In the genomic region with DNA sequence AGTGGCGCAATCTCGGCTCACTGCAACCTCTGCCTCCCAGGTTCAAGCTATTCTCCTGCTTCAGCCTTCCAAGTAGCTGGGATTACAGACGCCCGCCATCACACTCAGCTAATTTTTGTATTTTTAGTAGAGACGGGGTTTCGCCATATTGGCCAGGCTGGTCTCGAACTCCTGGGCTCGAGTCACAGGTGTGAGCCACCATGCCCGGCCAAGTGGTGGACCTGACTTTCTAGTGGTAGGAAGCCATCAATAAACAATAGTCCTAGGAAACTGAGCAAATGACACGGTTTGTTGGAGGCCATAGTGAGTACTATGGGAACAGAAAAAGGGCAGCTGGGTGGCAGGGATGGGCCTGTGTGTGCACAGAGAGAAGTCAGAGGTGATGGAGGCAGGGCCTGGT, we compare ENCODE assay signal across 19 cellular contexts. TPM values are rescaled to one million over a fixed set of nuclear protein-coding genes. Genes with fewer than 3 reads are reported as not detected.
"Had no signal": no experiment of that assay in that cellular context is flagged by ENCODE, and none has a peak within 500 bp of the region (broad histone marks: within the 10 kb centered on the region; RNA-seq: fewer than 3 reads in every experiment).

No MANE protein-coding gene starts in this region.

RNA-seq across cellular contexts. Expression of gene KDELR3, which starts 2.3 kb away (rescaled TPM):
- total RNA-seq: activated B cell treated with CpG ODN at 0.5 μM for 24 hours had no signal

RNA-seq across cellular contexts. Expression of gene KCNJ4, which starts 15.2 kb away (rescaled TPM):
- total RNA-seq: activated B cell treated with CpG ODN at 0.5 μM for 24 hours; activated CD4-positive, alpha-beta memory T cell treated with anti-CD3 and anti-CD28 coated beads for 36 hours; activated CD4-positive, alpha-beta T cell treated with anti-CD3 and anti-CD28 coated beads for 36 hours; activated CD4-positive, alpha-beta T cell treated with anti-CD3 and anti-CD28 coated beads, Interleukin-2, amount 10 ng/mL, durations not matched to agents 24 days and 14 days; activated CD8-positive, alpha-beta memory T cell treated with anti-CD3 and anti-CD28 coated beads for 36 hours; activated CD8-positive, alpha-beta memory T cell treated with anti-CD3 and anti-CD28 coated beads, Interleukin-2, amount 10 ng/mL, durations not matched to agents 7 days and 5 days; activated CD8-positive, alpha-beta T cell treated with anti-CD3 and anti-CD28 coated beads, Interleukin-2, amount 10 ng/mL, durations not matched to agents 7 days and 5 days; activated naive CD4-positive, alpha-beta T cell treated with anti-CD3 and anti-CD28 coated beads, Interleukin-2, amount 50 U/mL, for 72 hours; activated naive CD8-positive, alpha-beta T cell treated with anti-CD3 and anti-CD28 coated beads, Interleukin-2, amount 10 ng/mL, durations not matched to agents 7 days and 5 days; activated T-helper 1 cell treated with anti-CD3 and anti-CD28 coated beads, Interleukin-12 subunit alpha, Interleukin-12 subunit beta, Interleukin-2, Interleukin-4 antibody, amounts not matched to agents 30 ng/mL and 10 ng/mL and 1 ng/mL, durations not matched to agents 14 hours and 24 hours and 36 hours; activated T-helper 2 cell treated with anti-CD3 and anti-CD28 coated beads, Interferon-gamma antibody, Interleukin-2, Interleukin-4, amounts not matched to agents 10 μg/mL and 5 μg/mL and 100 μg/mL, durations not matched to agents 14 hours and 24 hours and 36 hours; ascending aorta; breast epithelium; dermis blood vessel endothelial cell; esophagus muscularis mucosa; foreskin keratinocyte; gastrocnemius medialis; T-cell had no signal
- polyA plus RNA-seq: SK-N-SH had no signal
